In the genomic region with DNA sequence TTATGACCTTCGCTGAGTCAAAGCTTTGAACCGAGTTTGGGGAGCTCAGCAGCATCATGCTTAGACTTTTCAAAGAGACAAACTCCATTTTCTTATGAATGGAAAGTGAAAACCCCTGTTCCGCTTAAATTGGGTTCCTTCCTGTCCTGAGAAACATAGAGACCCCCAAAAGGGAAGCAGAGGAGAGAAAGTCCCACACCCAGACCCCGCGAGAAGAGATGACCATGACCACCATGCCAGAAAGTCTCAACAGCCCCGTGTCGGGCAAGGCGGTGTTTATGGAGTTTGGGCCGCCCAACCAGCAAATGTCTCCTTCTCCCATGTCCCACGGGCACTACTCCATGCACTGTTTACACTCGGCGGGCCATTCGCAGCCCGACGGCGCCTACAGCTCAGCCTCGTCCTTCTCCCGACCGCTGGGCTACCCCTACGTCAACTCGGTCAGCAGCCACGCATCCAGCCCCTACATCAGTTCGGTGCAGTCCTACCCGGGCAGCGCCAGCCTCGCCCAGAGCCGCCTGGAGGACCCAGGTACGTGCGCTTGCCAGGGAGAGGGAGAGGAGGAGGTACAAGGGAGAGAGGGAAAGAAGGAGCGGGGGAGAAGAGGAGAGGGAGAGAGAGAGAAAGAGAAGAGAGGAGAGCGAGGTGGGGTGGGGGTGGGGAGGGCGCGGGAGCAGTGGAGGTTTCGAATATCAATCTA, we compare ENCODE assay signal across 2 cellular contexts.
TF ChIP-seq lines count a peak whose summit lies in the region.

Gene DLX1 (plus strand): TSS at position 48 of the 700 bp plus-strand sequence. CDS start 171 bp downstream, at position 219.

TF ChIP-seq in HCT116, 20 proteins besides CTCF, POLR2A, EP300 and RAD21:
- TF ChIP-seq POLR2AphosphoS5 (IDR thresholded peaks at IDR 0.05; ENCODE audit: low read depth, low read length) (no peak), CBX3 (IDR thresholded peaks at IDR 0.05; ENCODE audit: low read depth) (no peak), EZH2 (IDR thresholded peaks at IDR 0.05) (no peak), TCF7L2 (IDR thresholded peaks at IDR 0.05; ENCODE audit: borderline replicate concordance, extremely low read depth, insufficient read depth, insufficient read length) (no peak), YY1 (IDR thresholded peaks at IDR 0.05; ENCODE audit: extremely low read depth, insufficient replicate concordance, low read depth, low read length) (no peak), CEBPB (IDR thresholded peaks at IDR 0.05; ENCODE audit: low read depth) (no peak), EGR1 (IDR thresholded peaks at IDR 0.05; ENCODE audit: low read depth) (no peak), ELF1 (IDR thresholded peaks at IDR 0.05; ENCODE audit: borderline replicate concordance, low read depth) (no peak), EZH2phosphoT487 (IDR thresholded peaks at IDR 0.05; ENCODE audit: borderline replicate concordance) (no peak), ATF3 (IDR thresholded peaks at IDR 0.05) (no peak), SRF (IDR thresholded peaks at IDR 0.05; ENCODE audit: low read depth) (no peak), ZFX (IDR thresholded peaks at IDR 0.05) (no peak), FOSL1 (IDR thresholded peaks at IDR 0.05; ENCODE audit: low read depth) (no peak), SIN3A (IDR thresholded peaks at IDR 0.05; ENCODE audit: low read depth) (no peak), ZNF274 (IDR thresholded peaks at IDR 0.05; ENCODE audit: low read depth, low read length) (no peak), JUND (IDR thresholded peaks at IDR 0.05) (no peak), REST (IDR thresholded peaks at IDR 0.05; ENCODE audit: low read depth) (no peak)
- TF ChIP-seq, protein P1, sequence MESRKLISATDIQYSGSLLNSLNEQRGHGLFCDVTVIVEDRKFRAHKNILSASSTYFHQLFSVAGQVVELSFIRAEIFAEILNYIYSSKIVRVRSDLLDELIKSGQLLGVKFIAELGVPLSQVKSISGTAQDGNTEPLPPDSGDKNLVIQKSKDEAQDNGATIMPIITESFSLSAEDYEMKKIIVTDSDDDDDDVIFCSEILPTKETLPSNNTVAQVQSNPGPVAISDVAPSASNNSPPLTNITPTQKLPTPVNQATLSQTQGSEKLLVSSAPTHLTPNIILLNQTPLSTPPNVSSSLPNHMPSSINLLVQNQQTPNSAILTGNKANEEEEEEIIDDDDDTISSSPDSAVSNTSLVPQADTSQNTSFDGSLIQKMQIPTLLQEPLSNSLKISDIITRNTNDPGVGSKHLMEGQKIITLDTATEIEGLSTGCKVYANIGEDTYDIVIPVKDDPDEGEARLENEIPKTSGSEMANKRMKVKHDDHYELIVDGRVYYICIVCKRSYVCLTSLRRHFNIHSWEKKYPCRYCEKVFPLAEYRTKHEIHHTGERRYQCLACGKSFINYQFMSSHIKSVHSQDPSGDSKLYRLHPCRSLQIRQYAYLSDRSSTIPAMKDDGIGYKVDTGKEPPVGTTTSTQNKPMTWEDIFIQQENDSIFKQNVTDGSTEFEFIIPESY (IDR thresholded peaks at IDR 0.05; ENCODE audit: extremely low read depth, insufficient replicate concordance, low read length), result no peak
- TF ChIP-seq, protein P2, sequence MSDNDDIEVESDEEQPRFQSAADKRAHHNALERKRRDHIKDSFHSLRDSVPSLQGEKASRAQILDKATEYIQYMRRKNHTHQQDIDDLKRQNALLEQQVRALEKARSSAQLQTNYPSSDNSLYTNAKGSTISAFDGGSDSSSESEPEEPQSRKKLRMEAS (IDR thresholded peaks at IDR 0.05), result no peak

TF ChIP-seq in endothelial cell of umbilical vein, 7 proteins besides CTCF, POLR2A, EP300 and RAD21:
- TF ChIP-seq MYC (IDR thresholded peaks at IDR 0.05; ENCODE audit: low read depth, low read length) (no peak), FOS (IDR thresholded peaks at IDR 0.05; ENCODE audit: borderline replicate concordance, insufficient read depth, low read length) (no peak), EZH2 (IDR thresholded peaks at IDR 0.05; ENCODE audit: borderline replicate concordance, low read depth, low read length, severe bottlenecking) (peak; percentile 39), POLR2AphosphoS5 (IDR thresholded peaks at IDR 0.05; ENCODE audit: insufficient read depth, low read depth, low read length) (no peak), JUN (IDR thresholded peaks at IDR 0.05; ENCODE audit: borderline replicate concordance, insufficient read depth, insufficient read length, low read depth) (no peak)
- TF ChIP-seq, protein P2 (IDR thresholded peaks at IDR 0.05; ENCODE audit: insufficient read depth, insufficient read length), result no peak
TF ChIP-seq in endothelial cell of umbilical vein: peak in this region for 1.
